Comparison of ENCODE assay signal across 1 cellular context in genomic region chr4:92825785-92826184, GRCh38.
TF ChIP-seq lines count a peak whose summit lies in the region.

No MANE protein-coding gene starts in this region.

TF ChIP-seq in WTC11, 78 proteins besides CTCF, POLR2A, EP300 and RAD21 (continued from another document):
- TF ChIP-seq CBFB (CRISPR knock-in tag; IDR thresholded peaks at IDR 0.05; ENCODE audit: low read depth) (no peak), ARID4B (CRISPR knock-in tag; IDR thresholded peaks at IDR 0.05; ENCODE audit: borderline replicate concordance) (no peak)
